ENCODE assay signal across 11 cellular contexts in the genomic region with DNA sequence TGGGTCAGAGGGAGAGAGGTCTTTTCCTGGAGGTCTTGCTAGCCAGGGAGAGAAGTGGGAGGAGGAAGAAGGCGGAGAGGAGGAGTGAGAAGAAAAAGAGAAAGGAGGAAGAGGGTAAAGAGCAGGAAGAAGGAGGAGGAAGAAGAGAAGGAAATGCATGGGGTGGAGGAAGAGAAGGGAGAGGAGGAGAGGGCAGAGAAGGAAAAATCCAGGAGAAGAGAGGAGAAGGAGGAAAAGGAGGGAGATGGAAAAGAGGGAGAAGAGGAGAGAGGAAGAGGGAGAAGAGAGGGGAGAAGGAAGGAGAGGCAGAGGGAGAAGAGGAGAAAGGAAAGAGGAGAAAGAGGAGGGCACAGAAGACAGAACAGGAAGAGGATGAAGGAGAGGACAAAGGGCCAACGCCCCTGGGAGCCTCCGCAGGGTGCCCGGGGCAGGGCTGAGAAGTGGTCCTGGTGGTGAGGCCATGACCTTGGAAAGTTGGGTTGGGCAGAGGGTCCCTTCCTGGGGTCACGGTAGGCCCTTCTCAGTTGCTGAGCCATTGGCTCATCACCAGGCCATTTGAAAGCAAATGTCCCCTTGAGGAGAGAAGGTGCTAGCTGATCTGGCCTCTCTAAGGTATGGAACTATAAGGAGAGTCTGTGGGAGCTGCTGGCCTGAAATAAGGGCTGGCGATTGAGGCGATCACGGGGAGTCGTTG. TPM values are rescaled to one million over a fixed set of nuclear protein-coding genes. Genes with fewer than 3 reads are reported as not detected.
A peak's percentile ranks its signal among the peaks of the same experiment; 100 is the strongest.
DNase-seq lines count a peak whose midpoint lies in the region; ATAC-seq, FAIRE-seq and TF ChIP-seq lines count a peak whose summit lies in the region.
"Had no signal": no experiment of that assay in that cellular context is flagged by ENCODE, and none has a peak within 500 bp of the region (broad histone marks: within the 10 kb centered on the region; RNA-seq: fewer than 3 reads in every experiment).

No MANE protein-coding gene starts in this region.

- no peak overlapping the region for H3K27ac Mint-ChIP-seq in CD8-positive, alpha-beta T cell
- H3K27ac Mint-ChIP-seq in nephron: peak overlapping the region; percentile 16 to 84 (median 24)

- peaks cover 12% of the 10 kb centered on the region for H3K4me1 Mint-ChIP-seq in CD8-positive, alpha-beta T cell (ENCODE audit: low read depth)
- H3K4me1 Mint-ChIP-seq in nephron: peaks cover 63% of the 10 kb centered on the region

- no peak for FAIRE-seq in GM12892 (lab: Jason Lieb, UNC)

- H4K20me1 ChIP-seq in Loucy (ENCODE audit: insufficient read depth, low read length, poor library complexity, severe bottlenecking): no peaks in the 10 kb centered on the region

- H3K79me2 ChIP-seq in Loucy (ENCODE audit: insufficient read depth, low read length): no peaks in the 10 kb centered on the region

- intact Hi-C loops in CD8-positive, alpha-beta T cell (cut with DNase I, micrococcal nuclease): loop anchor here in 1 of 2 experiments (2.0 kb wide), 1 partner anchor 65 kb away; a partner anchor contains a TSS
- intact Hi-C loops in colonic mucosa (cut with DNase I) (no loop called here), ascending aorta (cut with DNase I) (loop anchor here (2.0 kb wide), 2 partner anchors 33 to 35 kb away; no protein-coding TSS in a partner anchor)

- H3K4me3 Mint-ChIP-seq in CD8-positive, alpha-beta T cell: peak overlapping the region; percentile 79
- H3K4me3 Mint-ChIP-seq in nephron: peak overlapping the region; percentile 86 to 87 (median 87)

- CTCF ChIA-PET in CD8-positive, alpha-beta T cell (lab: Charles Lee): interaction anchor here (0.7 kb wide), 1 partner anchor 106 kb away, joined by 3 read pairs; no protein-coding TSS in a partner anchor

- ATAC-seq in CD8-positive, alpha-beta T cell: no peak

- H3K9me3 ChIP-seq in CD8-positive, alpha-beta T cell (ENCODE audit: low read length): no peaks in the 10 kb centered on the region
- H3K9me3 ChIP-seq in Loucy (ENCODE audit: insufficient read depth, low read depth, low read length) (no peaks in the 10 kb centered on the region), colonic mucosa (no peaks in the 10 kb centered on the region), ascending aorta (no peaks in the 10 kb centered on the region)

- no peak for TF ChIP-seq POLR2A in GM12892 (IDR thresholded peaks at IDR 0.05; ENCODE audit: low read depth, low read length)

- H2AFZ ChIP-seq in Loucy (ENCODE audit: low read length): no peak overlapping the region

- no peak for DNase-seq in CD8-positive, alpha-beta T cell
- DNase-seq in colonic mucosa (no peak), ascending aorta (ENCODE audit: low spot score in 2 of 2) (no peak), D341Med (ENCODE audit: low spot score) (no peak), NCI-H1048 (lab: John Stamatoyannopoulos, UW) (no peak), GM12892 (ENCODE audit: insufficient read length) (no peak)
- DNase-seq: cortex of kidney had no signal

- no peak overlapping the region for H3K9ac ChIP-seq in Loucy (ENCODE audit: low read depth, low read length, poor library complexity, severe bottlenecking)
- peak overlapping the region; percentile 46 to 60 for H3K9ac ChIP-seq in colonic mucosa (ENCODE audit: low read depth in 2 of 2, low read length in 2 of 2)

- POLR2A ChIA-PET in CD8-positive, alpha-beta T cell (lab: Charles Lee): no interaction called here

- no peak for TF ChIP-seq CTCF in CD8-positive, alpha-beta T cell (IDR thresholded peaks at IDR 0.05)
- TF ChIP-seq CTCF in Loucy (conservative IDR thresholded peaks at IDR 0.05; ENCODE audit: low read length) (no peak), colonic mucosa (IDR thresholded peaks at IDR 0.05) (no peak), nephron (IDR thresholded peaks at IDR 0.05; ENCODE audit: unreplicated experiment in 3 of 3) (no peak), ascending aorta (IDR thresholded peaks at IDR 0.05) (no peak)

- H3F3A ChIP-seq in Loucy (ENCODE audit: low read depth): no peaks in the 10 kb centered on the region

- H3K9me2 ChIP-seq in Loucy (replicated peaks; ENCODE audit: low read depth, low read length): no peaks in the 10 kb centered on the region

- H3K4me3 ChIP-seq in CD8-positive, alpha-beta T cell (ENCODE audit: low read depth, low read length): peak overlapping the region; percentile 39
- H3K4me3 ChIP-seq in Loucy (ENCODE audit: low read length, poor library complexity, severe bottlenecking): peak overlapping the region; percentile 48
- H3K4me3 ChIP-seq in colonic mucosa: peak overlapping the region; percentile 50
- peak overlapping the region in 1 of 2 donors; percentile 75 for H3K4me3 ChIP-seq in ascending aorta

- H3K9me3 Mint-ChIP-seq in CD8-positive, alpha-beta T cell: no peaks in the 10 kb centered on the region
- no peaks in the 10 kb centered on the region for H3K9me3 Mint-ChIP-seq in nephron

- H3K36me3 ChIP-seq in CD8-positive, alpha-beta T cell (ENCODE audit: insufficient read depth, low read length): no peaks in the 10 kb centered on the region
- H3K36me3 ChIP-seq in Loucy (ENCODE audit: insufficient read depth, low read length): no peaks in the 10 kb centered on the region
- no peaks in the 10 kb centered on the region for H3K36me3 ChIP-seq in colonic mucosa
- no peaks in the 10 kb centered on the region for H3K36me3 ChIP-seq in ascending aorta

- peak overlapping the region; percentile 49 for H3K4me2 ChIP-seq in Loucy (ENCODE audit: low read depth, low read length, poor library complexity, severe bottlenecking)

- H3K36me3 Mint-ChIP-seq in CD8-positive, alpha-beta T cell: no peaks in the 10 kb centered on the region
- H3K36me3 Mint-ChIP-seq in nephron (ENCODE audit: low read depth): no peaks in the 10 kb centered on the region

- peaks cover 9% of the 10 kb centered on the region for H3K27me3 ChIP-seq in CD8-positive, alpha-beta T cell (ENCODE audit: insufficient read depth, low read length)
- H3K27me3 ChIP-seq in Loucy (ENCODE audit: insufficient read depth, low read length, poor library complexity, severe bottlenecking) (no peaks in the 10 kb centered on the region), colonic mucosa (no peaks in the 10 kb centered on the region), ascending aorta (no peaks in the 10 kb centered on the region)

- peaks cover 30% of the 10 kb centered on the region for H3K27me3 Mint-ChIP-seq in CD8-positive, alpha-beta T cell (ENCODE audit: low read depth)
- peaks cover 15% of the 10 kb centered on the region for H3K27me3 Mint-ChIP-seq in nephron (ENCODE audit: low read depth)

- H3K4me1 ChIP-seq in CD8-positive, alpha-beta T cell (ENCODE audit: insufficient read depth, low read length): peaks cover 9% of the 10 kb centered on the region
- H3K4me1 ChIP-seq in Loucy (ENCODE audit: insufficient read depth, low read length, poor library complexity, severe bottlenecking): peaks cover 14% of the 10 kb centered on the region
- H3K4me1 ChIP-seq in colonic mucosa: peaks cover 5% of the 10 kb centered on the region
- peaks cover 16 to 34% of the 10 kb centered on the region in 2 donors for H3K4me1 ChIP-seq in ascending aorta

- H3K27ac ChIP-seq in CD8-positive, alpha-beta T cell (ENCODE audit: low read depth, low read length): no peak overlapping the region
- H3K27ac ChIP-seq in colonic mucosa: no peak overlapping the region
- H3K27ac ChIP-seq in ascending aorta: no peak overlapping the region

RNA-seq across cellular contexts. Expression of a gene that starts 1.2 kb away (rescaled TPM):
- under 1 TPM; 0.14 to 0.41 TPM for total RNA-seq in CD8-positive, alpha-beta T cell
- total RNA-seq in colonic mucosa: 10 to 100 TPM; 14.7 to 24.0 TPM
- total RNA-seq in ascending aorta: 75.0 TPM
- polyA plus RNA-seq in GM12892 (2012; ENCODE audit: missing spikeins): 0.42 TPM

RNA-seq across cellular contexts. Expression of a gene that starts 37.5 kb away (rescaled TPM):
- total RNA-seq in CD8-positive, alpha-beta T cell: under 1 TPM; 0.28 to 0.30 TPM
- total RNA-seq in colonic mucosa (not detected), ascending aorta (4.7 TPM)
- polyA plus RNA-seq in GM12892 (2012; ENCODE audit: missing spikeins): not detected
- total RNA-seq: Daoy, left cardiac atrium had no signal

RNA-seq across cellular contexts. Expression of a gene that starts 51.1 kb away (rescaled TPM):
- 1 to 10 TPM; 4.8 to 7.2 TPM for total RNA-seq in CD8-positive, alpha-beta T cell
- total RNA-seq in colonic mucosa (under 1 TPM; 0.24 to 0.40 TPM), ascending aorta (not detected)
- polyA plus RNA-seq in GM12892 (2012; ENCODE audit: missing spikeins): not detected
- total RNA-seq: Daoy had no signal

Comparison
In these comparisons a context has a peak if more than half of its experiments do, and no peak if none do; other contexts are left out.
1. RNA of a gene that starts 1.2 kb away (total RNA-seq): 75.0 TPM in ascending aorta (single experiment) and 14.7 to 24.0 TPM in colonic mucosa; 0.14 to 0.41 TPM in CD8-positive, alpha-beta T cell; every median in the first group is over 10 times any median in the second.